ENCODE assay signal across 15 cellular contexts in the genomic region with DNA sequence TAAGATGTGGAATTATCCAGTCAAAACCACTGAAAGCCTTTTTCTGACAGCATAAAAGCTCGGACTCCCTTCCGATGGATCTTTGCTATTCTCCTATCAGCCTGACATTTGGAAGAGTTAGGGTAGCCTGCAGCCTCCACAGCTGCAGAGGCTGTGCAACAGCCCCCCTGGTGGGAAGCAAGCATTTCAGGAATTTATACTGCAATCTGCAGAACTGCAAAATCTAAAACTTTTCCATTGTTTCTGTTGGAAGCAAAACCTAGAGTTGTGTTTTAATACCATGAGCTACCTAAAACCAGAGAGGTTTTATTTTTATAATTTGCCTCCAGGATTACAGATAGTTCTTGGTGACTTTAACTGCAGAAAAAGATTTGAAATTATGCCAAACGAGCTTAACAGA.
DNase-seq lines count a peak whose midpoint lies in the region; ATAC-seq and TF ChIP-seq lines count a peak whose summit lies in the region.
"Had no signal": no experiment of that assay in that cellular context is flagged by ENCODE, and none has a peak within 500 bp of the region (broad histone marks: within the 10 kb centered on the region; RNA-seq: fewer than 3 reads in every experiment).

No MANE protein-coding gene starts in this region.

- H3K4me3 Mint-ChIP-seq in WTC11: 0 out of 2 replicates have a peak overlapping the region, but pooled peaks have one; percentile 6
- no peak overlapping the region for H3K4me3 Mint-ChIP-seq in activated T-helper 2 cell treated with anti-CD3 and anti-CD28 coated beads, Interferon-gamma antibody, Interleukin-2, Interleukin-4, amounts not matched to agents 10 μg/mL and 5 μg/mL and 100 μg/mL, durations not matched to agents 14 hours and 24 hours and 36 hours (ENCODE audit: low read depth)
- H3K4me3 Mint-ChIP-seq: activated CD8-positive, alpha-beta T cell treated with anti-CD3 and anti-CD28 coated beads for 36 hours; dendritic cell treated with granulocyte-macrophage colony-stimulating factor and Interleukin-4, amounts not matched to agents 40 ng/mL and 50 ng/mL, for 4 days had no signal

- no peak overlapping the region for H3K27ac ChIP-seq in iPS-20b (ENCODE audit: low read length)
- H3K27ac ChIP-seq in body of pancreas: no peak overlapping the region
- H3K27ac ChIP-seq in upper lobe of right lung: no peak overlapping the region

- peaks cover 58% of the 10 kb centered on the region for H3K4me1 Mint-ChIP-seq in WTC11
- H3K4me1 Mint-ChIP-seq in activated T-helper 2 cell treated with anti-CD3 and anti-CD28 coated beads, Interferon-gamma antibody, Interleukin-2, Interleukin-4, amounts not matched to agents 10 μg/mL and 5 μg/mL and 100 μg/mL, durations not matched to agents 14 hours and 24 hours and 36 hours (ENCODE audit: low read depth): peaks cover 31% of the 10 kb centered on the region

- WGBS in body of pancreas, 2 donors: 44 to 57% methylated on average over 3 of the region's 3 CpGs

- TF ChIP-seq POLR2A in body of pancreas (IDR thresholded peaks at IDR 0.05): no peak

- POLR2A ChIA-PET in WTC11 (lab: Charles Lee): no interaction called here

- intact Hi-C loops in body of pancreas (cut with DNase I): no loop called here
- intact Hi-C loops in activated T-helper 2 cell treated with anti-CD3 and anti-CD28 coated beads, Interferon-gamma antibody, Interleukin-2, Interleukin-4, amounts not matched to agents 10 μg/mL and 5 μg/mL and 100 μg/mL, durations not matched to agents 14 hours and 24 hours and 36 hours (cut with micrococcal nuclease): no loop called here
- intact Hi-C loops in upper lobe of right lung (cut with DNase I): no loop called here

- H3K4me1 ChIP-seq in iPS-20b (ENCODE audit: insufficient read depth, low read length) (peaks cover 45% of the 10 kb centered on the region), body of pancreas (peaks cover 40% of the 10 kb centered on the region), upper lobe of right lung (peaks cover 50% of the 10 kb centered on the region)

- no peaks in the 10 kb centered on the region for H3K36me3 ChIP-seq in iPS-20b (ENCODE audit: insufficient read depth, low read depth, low read length)
- H3K36me3 ChIP-seq in body of pancreas (replicated peaks in 1 of 2; ENCODE audit: insufficient read depth in 1 of 2, low read depth in 2 of 2): no peaks in the 10 kb centered on the region
- no peaks in the 10 kb centered on the region for H3K36me3 ChIP-seq in upper lobe of right lung

- no peaks in the 10 kb centered on the region for H3K27me3 Mint-ChIP-seq in WTC11 (ENCODE audit: low read depth)
- H3K27me3 Mint-ChIP-seq in activated T-helper 2 cell treated with anti-CD3 and anti-CD28 coated beads, Interferon-gamma antibody, Interleukin-2, Interleukin-4, amounts not matched to agents 10 μg/mL and 5 μg/mL and 100 μg/mL, durations not matched to agents 14 hours and 24 hours and 36 hours (ENCODE audit: low read depth): no peaks in the 10 kb centered on the region
- H3K27me3 Mint-ChIP-seq: activated CD8-positive, alpha-beta T cell treated with anti-CD3 and anti-CD28 coated beads for 36 hours; dendritic cell treated with granulocyte-macrophage colony-stimulating factor and Interleukin-4, amounts not matched to agents 40 ng/mL and 50 ng/mL, for 4 days had no signal

- no peaks in the 10 kb centered on the region for H3K9me3 ChIP-seq in iPS-20b (ENCODE audit: insufficient read depth, low read depth, low read length)
- no peaks in the 10 kb centered on the region for H3K9me3 ChIP-seq in body of pancreas
- no peaks in the 10 kb centered on the region for H3K9me3 ChIP-seq in upper lobe of right lung

- H3K27me3 ChIP-seq in iPS-20b (ENCODE audit: insufficient read depth, low read length) (no peaks in the 10 kb centered on the region), body of pancreas (no peaks in the 10 kb centered on the region), upper lobe of right lung (no peaks in the 10 kb centered on the region)

- H3K9me3 Mint-ChIP-seq in WTC11: no peaks in the 10 kb centered on the region
- H3K9me3 Mint-ChIP-seq in activated T-helper 2 cell treated with anti-CD3 and anti-CD28 coated beads, Interferon-gamma antibody, Interleukin-2, Interleukin-4, amounts not matched to agents 10 μg/mL and 5 μg/mL and 100 μg/mL, durations not matched to agents 14 hours and 24 hours and 36 hours: no peaks in the 10 kb centered on the region
- H3K9me3 Mint-ChIP-seq: activated CD8-positive, alpha-beta T cell treated with anti-CD3 and anti-CD28 coated beads for 36 hours; dendritic cell treated with granulocyte-macrophage colony-stimulating factor and Interleukin-4, amounts not matched to agents 40 ng/mL and 50 ng/mL, for 4 days had no signal

- H3K9ac ChIP-seq in iPS-20b (ENCODE audit: low read depth, low read length): no peak overlapping the region

- DNase-seq in ELF-1 (ENCODE audit: low read depth, low spot score) (peak; percentile 47), WTC11 (ENCODE audit: low spot score) (peak; percentile 61), skeletal muscle cell (ENCODE audit: low read depth) (peak; percentile 24), body of pancreas (no peak), upper lobe of right lung (no peak)
- DNase-seq in activated effector memory CD4-positive, alpha-beta T cell treated with Interleukin-2 at 50 U/mL for 16 hours: no peak
- no peak for DNase-seq in activated T-helper 2 cell treated with anti-CD3 and anti-CD28 coated beads, Interferon-gamma antibody, Interleukin-2, Interleukin-4, amounts not matched to agents 10 μg/mL and 5 μg/mL and 100 μg/mL, durations not matched to agents 14 hours and 24 hours and 36 hours (ENCODE audit: low spot score)
- DNase-seq: activated naive CD4-positive, alpha-beta T cell treated with anti-CD3 and anti-CD28 coated beads, Interleukin-2, amount 50 U/mL, for 16 hours; NCI-H1105 treated with DMSO at 0.1 percent for 48 hours; NCI-H446 treated with DMSO at 0.1 percent for 48 hours; T-helper 2 cell had no signal

- ATAC-seq in WTC11 (peak; percentile 67), body of pancreas (no peak), upper lobe of right lung (no peak)
- ATAC-seq: activated CD8-positive, alpha-beta T cell treated with anti-CD3 and anti-CD28 coated beads for 36 hours; Panc1 had no signal

- H3K36me3 Mint-ChIP-seq in WTC11: 0 out of 2 replicates have a peak, but pooled peaks cover 3% of the 10 kb centered on the region
- H3K36me3 Mint-ChIP-seq in activated T-helper 2 cell treated with anti-CD3 and anti-CD28 coated beads, Interferon-gamma antibody, Interleukin-2, Interleukin-4, amounts not matched to agents 10 μg/mL and 5 μg/mL and 100 μg/mL, durations not matched to agents 14 hours and 24 hours and 36 hours (ENCODE audit: low read depth): peaks cover 23% of the 10 kb centered on the region

- H3K27ac Mint-ChIP-seq in WTC11: no peak overlapping the region
- no peak overlapping the region for H3K27ac Mint-ChIP-seq in activated T-helper 2 cell treated with anti-CD3 and anti-CD28 coated beads, Interferon-gamma antibody, Interleukin-2, Interleukin-4, amounts not matched to agents 10 μg/mL and 5 μg/mL and 100 μg/mL, durations not matched to agents 14 hours and 24 hours and 36 hours
- H3K27ac Mint-ChIP-seq: dendritic cell treated with granulocyte-macrophage colony-stimulating factor and Interleukin-4, amounts not matched to agents 40 ng/mL and 50 ng/mL, for 4 days had no signal

- no peak for TF ChIP-seq CTCF in WTC11 (IDR thresholded peaks at IDR 0.05)
- no peak for TF ChIP-seq CTCF in body of pancreas (IDR thresholded peaks at IDR 0.05)
- TF ChIP-seq CTCF in upper lobe of right lung (IDR thresholded peaks at IDR 0.05): no peak

- CTCF ChIA-PET in WTC11 (lab: Charles Lee): interaction anchor here (0.8 to 1.2 kb wide), 3 partner anchors 10 to 39 kb away, joined by 3 read pairs; no protein-coding TSS in a partner anchor

- H3K4me3 ChIP-seq in iPS-20b (ENCODE audit: low read length) (peak overlapping the region; percentile 42; the same call in 1 of the 2 replicates), skeletal muscle cell (ENCODE audit: low read depth, low read length) (no peak overlapping the region), body of pancreas (no peak overlapping the region), upper lobe of right lung (no peak overlapping the region)

TF ChIP-seq in WTC11, 78 proteins besides CTCF, POLR2A, EP300 and RAD21 (continues in another document):
- no peak for TF ChIP-seq NR3C1 (CRISPR knock-in tag; conservative IDR thresholded peaks at IDR 0.05; ENCODE audit: low read depth)
- TF ChIP-seq NFYB (CRISPR knock-in tag; conservative IDR thresholded peaks at IDR 0.05; ENCODE audit: low read depth): no peak
- no peak for TF ChIP-seq CREM (CRISPR knock-in tag; IDR thresholded peaks at IDR 0.05)
- TF ChIP-seq TP53 (CRISPR knock-in tag; IDR thresholded peaks at IDR 0.05): no peak
- TF ChIP-seq FOXJ3 (CRISPR knock-in tag; IDR thresholded peaks at IDR 0.05; ENCODE audit: borderline replicate concordance): no peak
- no peak for TF ChIP-seq GRHL2 (CRISPR knock-in tag; IDR thresholded peaks at IDR 0.05; ENCODE audit: insufficient replicate concordance, severe bottlenecking)
- TF ChIP-seq KAT7 (CRISPR knock-in tag; IDR thresholded peaks at IDR 0.05; ENCODE audit: borderline replicate concordance): no peak
- TF ChIP-seq, protein P1, sequence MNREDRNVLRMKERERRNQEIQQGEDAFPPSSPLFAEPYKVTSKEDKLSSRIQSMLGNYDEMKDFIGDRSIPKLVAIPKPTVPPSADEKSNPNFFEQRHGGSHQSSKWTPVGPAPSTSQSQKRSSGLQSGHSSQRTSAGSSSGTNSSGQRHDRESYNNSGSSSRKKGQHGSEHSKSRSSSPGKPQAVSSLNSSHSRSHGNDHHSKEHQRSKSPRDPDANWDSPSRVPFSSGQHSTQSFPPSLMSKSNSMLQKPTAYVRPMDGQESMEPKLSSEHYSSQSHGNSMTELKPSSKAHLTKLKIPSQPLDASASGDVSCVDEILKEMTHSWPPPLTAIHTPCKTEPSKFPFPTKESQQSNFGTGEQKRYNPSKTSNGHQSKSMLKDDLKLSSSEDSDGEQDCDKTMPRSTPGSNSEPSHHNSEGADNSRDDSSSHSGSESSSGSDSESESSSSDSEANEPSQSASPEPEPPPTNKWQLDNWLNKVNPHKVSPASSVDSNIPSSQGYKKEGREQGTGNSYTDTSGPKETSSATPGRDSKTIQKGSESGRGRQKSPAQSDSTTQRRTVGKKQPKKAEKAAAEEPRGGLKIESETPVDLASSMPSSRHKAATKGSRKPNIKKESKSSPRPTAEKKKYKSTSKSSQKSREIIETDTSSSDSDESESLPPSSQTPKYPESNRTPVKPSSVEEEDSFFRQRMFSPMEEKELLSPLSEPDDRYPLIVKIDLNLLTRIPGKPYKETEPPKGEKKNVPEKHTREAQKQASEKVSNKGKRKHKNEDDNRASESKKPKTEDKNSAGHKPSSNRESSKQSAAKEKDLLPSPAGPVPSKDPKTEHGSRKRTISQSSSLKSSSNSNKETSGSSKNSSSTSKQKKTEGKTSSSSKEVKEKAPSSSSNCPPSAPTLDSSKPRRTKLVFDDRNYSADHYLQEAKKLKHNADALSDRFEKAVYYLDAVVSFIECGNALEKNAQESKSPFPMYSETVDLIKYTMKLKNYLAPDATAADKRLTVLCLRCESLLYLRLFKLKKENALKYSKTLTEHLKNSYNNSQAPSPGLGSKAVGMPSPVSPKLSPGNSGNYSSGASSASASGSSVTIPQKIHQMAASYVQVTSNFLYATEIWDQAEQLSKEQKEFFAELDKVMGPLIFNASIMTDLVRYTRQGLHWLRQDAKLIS (CRISPR knock-in tag; IDR thresholded peaks at IDR 0.05; ENCODE audit: borderline replicate concordance): no peak

Comparison
In these comparisons a context has a peak if more than half of its experiments do, and no peak if none do; other contexts are left out.
1. DNase-seq: peak in ELF-1 (single experiment), WTC11 (single experiment) and skeletal muscle cell (single experiment); none in activated effector memory CD4-positive, alpha-beta T cell treated with Interleukin-2 at 50 U/mL for 16 hours (single experiment), body of pancreas (0 of 4), activated T-helper 2 cell treated with anti-CD3 and anti-CD28 coated beads, Interferon-gamma antibody, Interleukin-2, Interleukin-4, amounts not matched to agents 10 μg/mL and 5 μg/mL and 100 μg/mL, durations not matched to agents 14 hours and 24 hours and 36 hours (single experiment) and upper lobe of right lung (single experiment).